ENCODE assay signal across 10 cellular contexts in genomic region chr13:26867451-26868067, GRCh38.
DNase-seq lines count a peak whose midpoint lies in the region; TF ChIP-seq lines count a peak whose summit lies in the region.
"Had no signal": no experiment of that assay in that cellular context is flagged by ENCODE, and none has a peak within 500 bp of the region (broad histone marks: within the 10 kb centered on the region; RNA-seq: fewer than 3 reads in every experiment).

No MANE protein-coding gene starts in this region.

- no peak for TF ChIP-seq POLR2A in uterus (IDR thresholded peaks at IDR 0.05)

- H3K4me1 ChIP-seq in endodermal cell (ENCODE audit: control insufficient read depth, insufficient read depth, low read length) (no peaks in the 10 kb centered on the region), uterus (no peaks in the 10 kb centered on the region)

- no peaks in the 10 kb centered on the region for H3K4me1 Mint-ChIP-seq in activated CD4-positive, alpha-beta T cell treated with anti-CD3 and anti-CD28 coated beads, Interleukin-2, amount 10 ng/mL, durations not matched to agents 24 days and 14 days
- H3K4me1 Mint-ChIP-seq in endodermal cell, result no peaks in the 10 kb centered on the region
- H3K4me1 Mint-ChIP-seq: activated CD8-positive, alpha-beta memory T cell treated with anti-CD3 and anti-CD28 coated beads, Interleukin-2, amount 10 ng/mL, durations not matched to agents 7 days and 5 days had no signal

- no peaks in the 10 kb centered on the region for H3K36me3 Mint-ChIP-seq in activated CD4-positive, alpha-beta T cell treated with anti-CD3 and anti-CD28 coated beads, Interleukin-2, amount 10 ng/mL, durations not matched to agents 24 days and 14 days (ENCODE audit: low read depth)
- H3K36me3 Mint-ChIP-seq in endodermal cell (ENCODE audit: low read depth), result no peaks in the 10 kb centered on the region
- H3K36me3 Mint-ChIP-seq: activated CD8-positive, alpha-beta memory T cell treated with anti-CD3 and anti-CD28 coated beads, Interleukin-2, amount 10 ng/mL, durations not matched to agents 7 days and 5 days had no signal

- no peaks in the 10 kb centered on the region for H3K9me3 Mint-ChIP-seq in activated CD4-positive, alpha-beta T cell treated with anti-CD3 and anti-CD28 coated beads, Interleukin-2, amount 10 ng/mL, durations not matched to agents 24 days and 14 days
- H3K9me3 Mint-ChIP-seq in endodermal cell, result no peaks in the 10 kb centered on the region

- H3K36me3 ChIP-seq in endodermal cell (ENCODE audit: control insufficient read depth, insufficient read depth, low read length) (no peaks in the 10 kb centered on the region), uterus (no peaks in the 10 kb centered on the region)

- H3K9ac ChIP-seq in endodermal cell (ENCODE audit: extremely low read depth, low read length, poor library complexity, severe bottlenecking), result no peak overlapping the region

- DNase-seq in activated CD4-positive, alpha-beta T cell treated with anti-CD3 and anti-CD28 coated beads, Interleukin-2, amount 10 ng/mL, durations not matched to agents 24 days and 14 days, result peak; percentile 77
- DNase-seq in activated CD4-positive, alpha-beta T cell treated with anti-CD3 and anti-CD28 coated beads, Interleukin-2, amount 50 U/mL, for 4 hours, result no peak
- DNase-seq in NCI-H460 (ENCODE audit: extremely low read depth, low read depth), result peak; percentile 8
- DNase-seq in endodermal cell, result peak; percentile 70
- DNase-seq in retina, result peak; percentile 40
- no peak for DNase-seq in SW 1271 (lab: John Stamatoyannopoulos, UW)
- no peak for DNase-seq in medulla oblongata (ENCODE audit: extremely low spot score)
- no peak for DNase-seq in uterus
- DNase-seq: activated CD8-positive, alpha-beta memory T cell treated with anti-CD3 and anti-CD28 coated beads, Interleukin-2, amount 10 ng/mL, durations not matched to agents 7 days and 5 days; NCI-H774 had no signal

- H3K4me3 Mint-ChIP-seq in activated CD4-positive, alpha-beta T cell treated with anti-CD3 and anti-CD28 coated beads, Interleukin-2, amount 10 ng/mL, durations not matched to agents 24 days and 14 days, result no peak overlapping the region
- no peak overlapping the region for H3K4me3 Mint-ChIP-seq in endodermal cell
- H3K4me3 Mint-ChIP-seq: activated CD8-positive, alpha-beta memory T cell treated with anti-CD3 and anti-CD28 coated beads, Interleukin-2, amount 10 ng/mL, durations not matched to agents 7 days and 5 days had no signal

- H3K27me3 ChIP-seq in endodermal cell (ENCODE audit: control insufficient read depth, insufficient read depth, low read length, poor library complexity, severe bottlenecking), result peaks cover 83% of the 10 kb centered on the region
- H3K27me3 ChIP-seq in uterus, result no peaks in the 10 kb centered on the region

- H3K27ac ChIP-seq in endodermal cell (ENCODE audit: low read depth, low read length), result no peak overlapping the region
- no peak overlapping the region for H3K27ac ChIP-seq in uterus

- intact Hi-C loops in activated CD4-positive, alpha-beta T cell treated with anti-CD3 and anti-CD28 coated beads, Interleukin-2, amount 10 ng/mL, durations not matched to agents 24 days and 14 days (cut with micrococcal nuclease), result no loop called here
- intact Hi-C loops in uterus (cut with DNase I; ENCODE audit: low total_unique reads), result no loop called here

- WGBS in endodermal cell (ENCODE audit: insufficient coverage in 1 of 2, insufficient read length in 1 of 2), 2 experiments, result 37 to 40% methylated on average over 2 to 5 of the region's 5 CpGs

- no peaks in the 10 kb centered on the region for H3K9me3 ChIP-seq in endodermal cell (ENCODE audit: control insufficient read depth, low read length)
- no peaks in the 10 kb centered on the region for H3K9me3 ChIP-seq in uterus

- TF ChIP-seq CTCF in endodermal cell (conservative IDR thresholded peaks at IDR 0.05) (no peak), uterus (IDR thresholded peaks at IDR 0.05) (no peak)

- H3K4me3 ChIP-seq in endodermal cell (ENCODE audit: low read length) (no peak overlapping the region), uterus (no peak overlapping the region)

- no peak overlapping the region for H3K27ac Mint-ChIP-seq in activated CD4-positive, alpha-beta T cell treated with anti-CD3 and anti-CD28 coated beads, Interleukin-2, amount 10 ng/mL, durations not matched to agents 24 days and 14 days
- no peak overlapping the region for H3K27ac Mint-ChIP-seq in endodermal cell
- H3K27ac Mint-ChIP-seq: activated CD8-positive, alpha-beta memory T cell treated with anti-CD3 and anti-CD28 coated beads, Interleukin-2, amount 10 ng/mL, durations not matched to agents 7 days and 5 days had no signal

- no peaks in the 10 kb centered on the region for H3K27me3 Mint-ChIP-seq in activated CD4-positive, alpha-beta T cell treated with anti-CD3 and anti-CD28 coated beads, Interleukin-2, amount 10 ng/mL, durations not matched to agents 24 days and 14 days
- peaks cover 12% of the 10 kb centered on the region for H3K27me3 Mint-ChIP-seq in endodermal cell (ENCODE audit: insufficient read depth)
- H3K27me3 Mint-ChIP-seq: activated CD8-positive, alpha-beta memory T cell treated with anti-CD3 and anti-CD28 coated beads, Interleukin-2, amount 10 ng/mL, durations not matched to agents 7 days and 5 days had no signal

Comparison
In these comparisons a context has a peak if more than half of its experiments do, and no peak if none do; other contexts are left out.
1. DNase-seq: peak in activated CD4-positive, alpha-beta T cell treated with anti-CD3 and anti-CD28 coated beads, Interleukin-2, amount 10 ng/mL, durations not matched to agents 24 days and 14 days (single experiment), NCI-H460 (single experiment), endodermal cell (single experiment) and retina (single experiment); none in activated CD4-positive, alpha-beta T cell treated with anti-CD3 and anti-CD28 coated beads, Interleukin-2, amount 50 U/mL, for 4 hours (0 of 2), SW 1271 (0 of 2), medulla oblongata (single experiment) and uterus (0 of 2).